In the genomic region with DNA sequence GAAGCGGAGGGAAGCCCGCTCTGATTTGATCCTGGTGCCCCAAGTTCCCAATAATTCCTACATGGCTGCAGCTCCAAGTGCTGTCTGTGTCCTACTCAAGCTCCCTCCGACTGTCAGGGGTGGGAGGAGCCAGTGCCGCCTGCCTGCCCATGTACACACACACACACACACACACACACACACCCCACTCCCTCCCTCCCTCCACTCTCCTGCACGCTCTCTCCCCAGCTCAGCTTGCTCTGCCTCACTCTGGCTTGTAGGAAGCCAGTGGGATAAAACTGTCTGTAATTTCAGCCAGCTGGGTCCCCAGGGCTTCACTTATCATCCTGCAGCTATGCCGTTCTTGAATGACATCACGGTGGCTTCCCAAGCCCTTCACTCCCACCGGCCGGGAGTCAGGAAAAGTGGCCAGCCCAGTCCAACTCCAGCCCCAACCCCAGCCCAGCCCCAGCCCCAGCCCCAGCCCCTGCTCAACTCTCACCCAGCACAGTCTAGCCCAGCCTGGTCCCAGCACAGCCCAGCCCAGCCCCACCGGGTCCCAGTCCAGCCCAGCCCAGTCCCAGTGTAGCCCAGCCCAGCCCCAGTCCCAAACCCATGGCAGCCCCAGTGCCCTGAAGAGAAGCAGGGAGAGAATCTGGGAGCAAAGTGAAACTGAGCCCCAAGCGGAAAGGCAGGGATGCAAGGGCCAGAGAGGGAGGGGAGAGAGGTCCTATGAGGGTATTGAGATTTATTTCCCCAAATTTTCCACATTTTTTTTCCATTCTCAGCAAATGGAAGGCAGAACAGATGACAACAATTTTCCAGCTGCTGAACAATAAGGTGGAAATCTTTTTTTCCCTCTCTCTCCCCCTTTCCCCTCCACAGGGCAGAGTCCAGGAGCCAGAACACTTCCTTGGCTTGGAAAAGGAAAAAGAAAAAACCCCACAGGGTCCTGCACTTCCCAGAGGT, we compare ENCODE assay signal across 1 cellular context.
TF ChIP-seq lines count a peak whose summit lies in the region.

No MANE protein-coding gene starts in this region.

TF ChIP-seq in GM23338, 12 proteins besides CTCF, POLR2A, EP300 and RAD21 (continued from another document):
- TF ChIP-seq, protein P1, sequence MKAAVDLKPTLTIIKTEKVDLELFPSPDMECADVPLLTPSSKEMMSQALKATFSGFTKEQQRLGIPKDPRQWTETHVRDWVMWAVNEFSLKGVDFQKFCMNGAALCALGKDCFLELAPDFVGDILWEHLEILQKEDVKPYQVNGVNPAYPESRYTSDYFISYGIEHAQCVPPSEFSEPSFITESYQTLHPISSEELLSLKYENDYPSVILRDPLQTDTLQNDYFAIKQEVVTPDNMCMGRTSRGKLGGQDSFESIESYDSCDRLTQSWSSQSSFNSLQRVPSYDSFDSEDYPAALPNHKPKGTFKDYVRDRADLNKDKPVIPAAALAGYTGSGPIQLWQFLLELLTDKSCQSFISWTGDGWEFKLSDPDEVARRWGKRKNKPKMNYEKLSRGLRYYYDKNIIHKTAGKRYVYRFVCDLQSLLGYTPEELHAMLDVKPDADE (IDR thresholded peaks at IDR 0.05), result no peak
- TF ChIP-seq ZNF331 (CRISPR knock-in tag; IDR thresholded peaks at IDR 0.05; ENCODE audit: low read depth) (no peak), NANOG (IDR thresholded peaks at IDR 0.05; ENCODE audit: borderline replicate concordance) (no peak), JUNB (IDR thresholded peaks at IDR 0.05; ENCODE audit: unreplicated experiment) (no peak), ZNF114 (CRISPR knock-in tag; IDR thresholded peaks at IDR 0.05) (no peak), STAT1 (IDR thresholded peaks at IDR 0.05; ENCODE audit: unreplicated experiment) (no peak)
- TF ChIP-seq, protein P2, sequence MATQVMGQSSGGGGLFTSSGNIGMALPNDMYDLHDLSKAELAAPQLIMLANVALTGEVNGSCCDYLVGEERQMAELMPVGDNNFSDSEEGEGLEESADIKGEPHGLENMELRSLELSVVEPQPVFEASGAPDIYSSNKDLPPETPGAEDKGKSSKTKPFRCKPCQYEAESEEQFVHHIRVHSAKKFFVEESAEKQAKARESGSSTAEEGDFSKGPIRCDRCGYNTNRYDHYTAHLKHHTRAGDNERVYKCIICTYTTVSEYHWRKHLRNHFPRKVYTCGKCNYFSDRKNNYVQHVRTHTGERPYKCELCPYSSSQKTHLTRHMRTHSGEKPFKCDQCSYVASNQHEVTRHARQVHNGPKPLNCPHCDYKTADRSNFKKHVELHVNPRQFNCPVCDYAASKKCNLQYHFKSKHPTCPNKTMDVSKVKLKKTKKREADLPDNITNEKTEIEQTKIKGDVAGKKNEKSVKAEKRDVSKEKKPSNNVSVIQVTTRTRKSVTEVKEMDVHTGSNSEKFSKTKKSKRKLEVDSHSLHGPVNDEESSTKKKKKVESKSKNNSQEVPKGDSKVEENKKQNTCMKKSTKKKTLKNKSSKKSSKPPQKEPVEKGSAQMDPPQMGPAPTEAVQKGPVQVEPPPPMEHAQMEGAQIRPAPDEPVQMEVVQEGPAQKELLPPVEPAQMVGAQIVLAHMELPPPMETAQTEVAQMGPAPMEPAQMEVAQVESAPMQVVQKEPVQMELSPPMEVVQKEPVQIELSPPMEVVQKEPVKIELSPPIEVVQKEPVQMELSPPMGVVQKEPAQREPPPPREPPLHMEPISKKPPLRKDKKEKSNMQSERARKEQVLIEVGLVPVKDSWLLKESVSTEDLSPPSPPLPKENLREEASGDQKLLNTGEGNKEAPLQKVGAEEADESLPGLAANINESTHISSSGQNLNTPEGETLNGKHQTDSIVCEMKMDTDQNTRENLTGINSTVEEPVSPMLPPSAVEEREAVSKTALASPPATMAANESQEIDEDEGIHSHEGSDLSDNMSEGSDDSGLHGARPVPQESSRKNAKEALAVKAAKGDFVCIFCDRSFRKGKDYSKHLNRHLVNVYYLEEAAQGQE (IDR thresholded peaks at IDR 0.05; ENCODE audit: unreplicated experiment), result no peak
